In genomic region chr19:8505680-8506401, GRCh38 we compare ENCODE assay signal across 8 cellular contexts. TPM values are rescaled to one million over a fixed set of nuclear protein-coding genes. Genes with fewer than 3 reads are reported as not detected.
DNase-seq lines count a peak whose midpoint lies in the region; ATAC-seq and TF ChIP-seq lines count a peak whose summit lies in the region.

No MANE protein-coding gene starts in this region.

- H3K36me3 ChIP-seq in mucosa of descending colon (ENCODE audit: low read depth) = no peaks in the 10 kb centered on the region

- intact Hi-C loops in mucosa of descending colon (cut with DNase I, micrococcal nuclease) = loop anchor here in 1 of 2 donors (10.0 kb wide), 1 partner anchor 151 kb away; no protein-coding TSS in a partner anchor

- TF ChIP-seq CTCF in epithelial cell of esophagus (IDR thresholded peaks at IDR 0.05; ENCODE audit: insufficient read depth, low read depth, low read length, missing control alignments) (peak; percentile 81), mucosa of descending colon (IDR thresholded peaks at IDR 0.05) (peak; percentile 75)

- H3K4me1 ChIP-seq in mucosa of descending colon (ENCODE audit: low read depth) = peaks cover 12% of the 10 kb centered on the region

- H3K9me3 ChIP-seq in mucosa of descending colon = no peaks in the 10 kb centered on the region

- ATAC-seq in HG03280 (IDR thresholded peaks at IDR 0.05; ENCODE audit: unreplicated experiment) = peak; percentile 50
- peak; percentile 83 for ATAC-seq in mucosa of descending colon
- no peak for ATAC-seq in HG02588 (IDR thresholded peaks at IDR 0.05; ENCODE audit: unreplicated experiment)

- peak overlapping the region; percentile 48 for H3K4me3 ChIP-seq in epithelial cell of esophagus (ENCODE audit: low read length)
- no peak overlapping the region for H3K4me3 ChIP-seq in mucosa of descending colon

- DNase-seq in ELF-1 (ENCODE audit: low read depth, low spot score) = peak; percentile 92
- peak; percentile 59 for DNase-seq in NOMO-1 treated with DMSO at 0.1 percent for 48 hours (lab: John Stamatoyannopoulos, UW; ENCODE audit: unreplicated experiment)
- DNase-seq in activated T-cell treated with anti-CD3 and anti-CD28 coated beads for 24 hours (ENCODE audit: low read depth) = peak; percentile 63
- DNase-seq in epithelial cell of esophagus (ENCODE audit: low read depth) = peak; percentile 63
- peak; percentile 79 to 87 (median 87) for DNase-seq in mucosa of descending colon
- DNase-seq in stimulated activated CD8-positive, alpha-beta memory T cell treated with anti-CD3 and anti-CD28 coated beads, Interleukin-4, amount 100 ng/mL, for 1 hour (ENCODE audit: low read depth in 2 of 2, low spot score in 1 of 2) = peak; percentile 35 to 52

RNA-seq across cellular contexts. Expression of gene PRAM1, which starts 3.4 kb away (rescaled TPM):
- total RNA-seq in mucosa of descending colon = 1 to 10 TPM; 1.1 to 1.5 (median 1.2) TPM

RNA-seq across cellular contexts. Expression of gene ZNF414, which starts 8.1 kb away (rescaled TPM):
- 10 to 100 TPM; 22.2 to 22.7 (median 22.3) TPM for total RNA-seq in mucosa of descending colon
